1 cellular context compared by ENCODE assay signal in genomic region chr2:86157009-86157556, GRCh38.
TF ChIP-seq lines count a peak whose summit lies in the region.

No MANE protein-coding gene starts in this region.

TF ChIP-seq in IMR-90, 13 proteins besides CTCF, POLR2A, EP300 and RAD21 (continued from another document):
- no peak for TF ChIP-seq USF2 (IDR thresholded peaks at IDR 0.05; ENCODE audit: low read depth, low read length)
- TF ChIP-seq MAFK (IDR thresholded peaks at IDR 0.05; ENCODE audit: low read depth, low read length): no peak
- no peak for TF ChIP-seq RCOR1 (IDR thresholded peaks at IDR 0.05; ENCODE audit: insufficient replicate concordance, low read length)
- no peak for TF ChIP-seq RFX5 (IDR thresholded peaks at IDR 0.05; ENCODE audit: low read depth, low read length)
- no peak for TF ChIP-seq ELK1 (IDR thresholded peaks at IDR 0.05; ENCODE audit: borderline replicate concordance, low read depth, low read length)
- TF ChIP-seq MAZ (IDR thresholded peaks at IDR 0.05; ENCODE audit: borderline replicate concordance, low read depth, low read length): no peak
- no peak for TF ChIP-seq CHD1 (IDR thresholded peaks at IDR 0.05; ENCODE audit: low read depth, low read length)
- TF ChIP-seq FOS (IDR thresholded peaks at IDR 0.05; ENCODE audit: low read depth, low read length): no peak
- TF ChIP-seq BHLHE40 (IDR thresholded peaks at IDR 0.05; ENCODE audit: low read depth, low read length): no peak
- TF ChIP-seq NFE2L2 (IDR thresholded peaks at IDR 0.05; ENCODE audit: low read depth, low read length): no peak
- no peak for TF ChIP-seq MXI1 (IDR thresholded peaks at IDR 0.05; ENCODE audit: borderline replicate concordance, low read depth, low read length)
- no peak for TF ChIP-seq CEBPB (IDR thresholded peaks at IDR 0.05; ENCODE audit: low read depth, low read length)
